ENCODE assay signal across 18 cellular contexts in genomic region chr17:1731194-1731506, GRCh38. TPM values are rescaled to one million over a fixed set of nuclear protein-coding genes. Genes with fewer than 3 reads are reported as not detected.
DNase-seq lines count a peak whose midpoint lies in the region; ATAC-seq and TF ChIP-seq lines count a peak whose summit lies in the region.
"Had no signal": no experiment of that assay in that cellular context is flagged by ENCODE, and none has a peak within 500 bp of the region (broad histone marks: within the 10 kb centered on the region; RNA-seq: fewer than 3 reads in every experiment).

No MANE protein-coding gene starts in this region.

- no peak for ATAC-seq in HG03108 (IDR thresholded peaks at IDR 0.05; ENCODE audit: unreplicated experiment)
- ATAC-seq: stimulated activated naive B cell treated with anti-CD40 and anti-IgM and Interleukin-4, amounts not matched to agents 10 μg/mL and 1 μg/mL and 100 μg/mL, for 72 hours had no signal

- no peaks in the 10 kb centered on the region for H3K9me3 ChIP-seq in Karpas-422 (ENCODE audit: low read length)
- no peaks in the 10 kb centered on the region for H3K9me3 ChIP-seq in mammary epithelial cell (replicated peaks; ENCODE audit: insufficient read depth, low read length)
- H3K9me3 ChIP-seq in ovary, result no peaks in the 10 kb centered on the region
- H3K9me3 ChIP-seq in transverse colon, result no peaks in the 10 kb centered on the region
- H3K9me3 ChIP-seq: neutrophil had no signal

- intact Hi-C loops in mammary epithelial cell (cut with micrococcal nuclease), result no loop called here
- intact Hi-C loops in ovary (cut with DNase I), result no loop called here
- intact Hi-C loops in transverse colon (cut with DNase I; ENCODE audit: low total_unique reads), result no loop called here

- TF ChIP-seq CTCF in mammary epithelial cell (conservative IDR thresholded peaks at IDR 0.05 in 1 of 2, IDR thresholded peaks at IDR 0.05 in 1 of 2; ENCODE audit: extremely low read depth in 1 of 2, insufficient read depth in 1 of 2, low read depth in 1 of 2, low read length in 2 of 2), result no peak
- TF ChIP-seq CTCF in ovary (IDR thresholded peaks at IDR 0.05), result no peak
- TF ChIP-seq CTCF in transverse colon (IDR thresholded peaks at IDR 0.05), result no peak

- WGBS in mammary epithelial cell (ENCODE audit: low coverage, missing lambda C conversion rate), result 52% methylated on average over 3 of the region's 10 CpGs
- 58 to 69% (median 61%) methylated on average over 10 of the region's 10 CpGs for WGBS in ovary, 3 donors
- 82% methylated on average over 10 of the region's 10 CpGs; no CpG with 5 or more reads in 1 of the 2 donors for WGBS in transverse colon (ENCODE audit: low coverage in 1 of 2), 2 donors

- CTCF ChIA-PET in mammary epithelial cell (lab: Charles Lee; ENCODE audit: low non-redundant PET), result interaction anchor here (0.5 to 0.6 kb wide), 2 partner anchors 14 to 53 kb away, joined by 5 to 6 read pairs; no protein-coding TSS in a partner anchor

- H4K20me1 ChIP-seq in Karpas-422 (ENCODE audit: insufficient read depth, low read depth, low read length) (peaks cover 1% of the 10 kb centered on the region; the same call in 1 of the 2 replicates), mammary epithelial cell (ENCODE audit: insufficient read depth, low read length) (no peaks in the 10 kb centered on the region)

- no peak for TF ChIP-seq POLR2A in ovary (IDR thresholded peaks at IDR 0.05)
- TF ChIP-seq POLR2A in transverse colon (IDR thresholded peaks at IDR 0.05), result no peak

- BruUV-seq in mammary epithelial cell (replicated peaks; lab: Mats Ljungman, UMichigan), result no TSS peak

- no peaks in the 10 kb centered on the region for H3K79me2 ChIP-seq in Karpas-422 (ENCODE audit: low read length)
- peaks cover 13% of the 10 kb centered on the region for H3K79me2 ChIP-seq in mammary epithelial cell (ENCODE audit: insufficient read depth, low read length)

- TF ChIP-seq EP300 in ovary (IDR thresholded peaks at IDR 0.05) (no peak), transverse colon (IDR thresholded peaks at IDR 0.05; ENCODE audit: low read depth) (no peak)

- H2AFZ ChIP-seq in Karpas-422 (ENCODE audit: low read length) (no peak overlapping the region), mammary epithelial cell (ENCODE audit: low read depth, low read length) (peak overlapping the region; percentile 64)

- H3K9ac ChIP-seq in Karpas-422 (ENCODE audit: low read length) (no peak overlapping the region), mammary epithelial cell (ENCODE audit: insufficient read depth, low read length) (no peak overlapping the region)

- no peak overlapping the region for H3K4me3 ChIP-seq in Karpas-422 (ENCODE audit: low read length)
- H3K4me3 ChIP-seq in mammary epithelial cell (replicated peaks in 1 of 3; ENCODE audit: insufficient read depth in 1 of 3, low read depth in 2 of 3, low read length in 3 of 3), result no peak overlapping the region
- no peak overlapping the region for H3K4me3 ChIP-seq in ovary
- no peak overlapping the region for H3K4me3 ChIP-seq in transverse colon

- DNase-seq in Karpas-422, result peak; percentile 35
- no peak for DNase-seq in mammary epithelial cell
- no peak for DNase-seq in ovary
- DNase-seq in transverse colon, result no peak
- DNase-seq in NCI-H345 treated with DMSO at 0.1 percent for 48 hours (lab: John Stamatoyannopoulos, UW; ENCODE audit: unreplicated experiment), result no peak
- no peak for DNase-seq in stimulated activated CD4-positive, alpha-beta T cell treated with anti-CD3 and anti-CD28 coated beads, Interleukin-2, amount 100 ng/mL, for 48 hours
- DNase-seq: activated CD4-positive, alpha-beta T cell treated with anti-CD3 and anti-CD28 coated beads for 48 hours; activated naive CD4-positive, alpha-beta T cell treated with Interleukin-2 at 50 U/mL for 16 hours; DMS 273 treated with DMSO at 0.1 percent for 48 hours; hypothalamus; kidney glomerular epithelial cell; midbrain; NCI-H187; NCI-H446; stimulated activated naive B cell treated with anti-CD40 and anti-IgM and Interleukin-4, amounts not matched to agents 10 μg/mL and 1 μg/mL and 100 μg/mL, for 72 hours had no signal

- no peak overlapping the region for H3K4me2 ChIP-seq in Karpas-422 (ENCODE audit: low read depth, low read length, poor library complexity, severe bottlenecking)
- peak overlapping the region; percentile 65 for H3K4me2 ChIP-seq in mammary epithelial cell (ENCODE audit: insufficient read depth, low read depth, low read length)

- H3K9me2 ChIP-seq in Karpas-422 (replicated peaks; ENCODE audit: insufficient read depth, low read length), result no peaks in the 10 kb centered on the region

- H3K4me1 ChIP-seq in Karpas-422 (ENCODE audit: low read length) (peaks cover 41% of the 10 kb centered on the region), mammary epithelial cell (ENCODE audit: insufficient read depth, low read length) (peaks cover 32% of the 10 kb centered on the region), ovary (ENCODE audit: insufficient read depth) (peaks cover 18% of the 10 kb centered on the region), transverse colon (peaks cover 6 to 26% (median 13%) of the 10 kb centered on the region in 4 donors)

- H3K27me3 ChIP-seq in Karpas-422 (ENCODE audit: low read length) (no peaks in the 10 kb centered on the region), mammary epithelial cell (ENCODE audit: insufficient read depth, low read length) (no peaks in the 10 kb centered on the region), ovary (no peaks in the 10 kb centered on the region), transverse colon (no peaks in the 10 kb centered on the region)
- H3K27me3 ChIP-seq: neutrophil had no signal

- no peak overlapping the region for H3K27ac ChIP-seq in Karpas-422 (ENCODE audit: low read length)
- H3K27ac ChIP-seq in mammary epithelial cell (ENCODE audit: insufficient read depth, low read depth, low read length), result peak overlapping the region; percentile 38
- peak overlapping the region; percentile 97 to 100 for H3K27ac ChIP-seq in ovary
- peak overlapping the region; percentile 78 to 85 (median 82) for H3K27ac ChIP-seq in transverse colon
- H3K27ac ChIP-seq: neutrophil had no signal

- in situ Hi-C loops in mammary epithelial cell (cut with MboI; ENCODE audit: low sequenced_read_pairs in 2 of 2) (loop anchor here in 1 of 2 donors (5.0 kb wide), 1 partner anchor 36 kb away; no protein-coding TSS in a partner anchor), transverse colon (cut with MboI; ENCODE audit: low pct_ligation_motif_present in 1 of 4, low pct_unique_long_range_greater_than_20kb in 1 of 4, low sequenced_read_pairs in 3 of 4) (no loop called here)

- no peaks in the 10 kb centered on the region; the same call in 1 of the 2 replicates for H3K36me3 ChIP-seq in Karpas-422 (ENCODE audit: insufficient read depth, low read length)
- H3K36me3 ChIP-seq in mammary epithelial cell (ENCODE audit: insufficient read depth, low read length), result no peaks in the 10 kb centered on the region
- no peaks in the 10 kb centered on the region for H3K36me3 ChIP-seq in ovary
- H3K36me3 ChIP-seq in transverse colon, result peaks cover 0 to 16% (median 2%) of the 10 kb centered on the region in 4 donors

- dilution Hi-C loops in mammary epithelial cell (cut with HindIII; ENCODE audit: low sequenced_read_pairs), result loop anchor here (5.0 kb wide), 3 partner anchors 51 to 96 kb away; partner anchors contain the start of gene SMYD4

RNA-seq across cellular contexts. Expression of gene WDR81, which starts 6.6 kb away (rescaled TPM):
- total RNA-seq in Karpas-422 (2014; rRNA removed; shearing (Covaris generic); ENCODE audit: low replicate concordance), result 11.7 and 28.9 TPM in 2 replicates
- total RNA-seq in mammary epithelial cell (10 to 100 TPM; 17.8 to 35.5 TPM), ovary (10 to 100 TPM; 26.7 to 59.4 (median 36.2) TPM), transverse colon (10 to 100 TPM; 26.1 to 73.7 (median 35.7) TPM)
- polyA plus RNA-seq in mammary epithelial cell (10.2 TPM), ovary (10 to 100 TPM in 1 of 2 donors, 1 to 10 TPM in 1; 1.3 to 41.0 TPM)
- 8.5 TPM for polyA minus RNA-seq in mammary epithelial cell

RNA-seq across cellular contexts. Expression of gene SERPINF2, which starts 11.5 kb away (rescaled TPM):
- total RNA-seq in Karpas-422 (2014; rRNA removed; shearing (Covaris generic); ENCODE audit: low replicate concordance), result 0.19 and 0.32 TPM in 2 replicates
- total RNA-seq in mammary epithelial cell (1 to 10 TPM; 5.7 to 7.3 TPM), ovary (10 to 100 TPM in 3 of 7 donors, 1 to 10 TPM in 4; 2.6 to 45.2 (median 4.5) TPM), transverse colon (10 to 100 TPM in 1 of 4 donors, 1 to 10 TPM in 2, not detected in 1; 3.2 to 10.5 (median 3.4) TPM)
- polyA plus RNA-seq in mammary epithelial cell (10.1 TPM), ovary (1 to 10 TPM; 1.7 to 9.4 TPM)
- polyA minus RNA-seq in mammary epithelial cell, result 3.7 TPM

RNA-seq across cellular contexts. Expression of gene TLCD2, which starts 21.0 kb away (rescaled TPM):
- total RNA-seq in Karpas-422 (2014; rRNA removed; shearing (Covaris generic); ENCODE audit: low replicate concordance), result not detected in 2 replicates
- total RNA-seq in mammary epithelial cell (1 to 10 TPM; 2.2 to 5.7 TPM), ovary (1 to 10 TPM; 1.5 to 9.1 (median 5.6) TPM), transverse colon (10 to 100 TPM; 21.6 to 48.6 (median 31.5) TPM)
- polyA plus RNA-seq in mammary epithelial cell (0.87 TPM), ovary (1 to 10 TPM; 2.0 to 5.7 TPM)
- polyA minus RNA-seq in mammary epithelial cell, result 4.4 TPM

RNA-seq across cellular contexts. Expression of gene SERPINF1, which starts 30.7 kb away (rescaled TPM):
- total RNA-seq in Karpas-422 (2014; rRNA removed; shearing (Covaris generic); ENCODE audit: low replicate concordance), result 45.5 and 62.2 TPM in 2 replicates
- total RNA-seq in mammary epithelial cell (10 to 100 TPM; 10.8 to 89.5 TPM), ovary (100 to 1,000 TPM; 342 to 965 (median 417) TPM), transverse colon (100 to 1,000 TPM in 3 of 4 donors, 10 to 100 TPM in 1; 88.3 to 340 (median 114) TPM)
- polyA plus RNA-seq in mammary epithelial cell (85.4 TPM), ovary (100 to 1,000 TPM; 439 to 670 TPM)
- polyA minus RNA-seq in mammary epithelial cell, result 77.9 TPM
- total RNA-seq: dermis microvascular lymphatic vessel endothelial cell had no signal

RNA-seq across cellular contexts. Expression of gene PRPF8, which starts 46.5 kb away (rescaled TPM):
- total RNA-seq in Karpas-422 (2014; rRNA removed; shearing (Covaris generic); ENCODE audit: low replicate concordance), result 105 and 130 TPM in 2 replicates
- total RNA-seq in mammary epithelial cell (100 to 1,000 TPM; 114 to 243 TPM), ovary (100 to 1,000 TPM; 146 to 379 (median 290) TPM), transverse colon (100 to 1,000 TPM; 155 to 410 (median 169) TPM)
- polyA plus RNA-seq in mammary epithelial cell (132 TPM), ovary (100 to 1,000 TPM; 150 to 186 TPM)
- polyA minus RNA-seq in mammary epithelial cell, result 482 TPM
